In the genomic region with DNA sequence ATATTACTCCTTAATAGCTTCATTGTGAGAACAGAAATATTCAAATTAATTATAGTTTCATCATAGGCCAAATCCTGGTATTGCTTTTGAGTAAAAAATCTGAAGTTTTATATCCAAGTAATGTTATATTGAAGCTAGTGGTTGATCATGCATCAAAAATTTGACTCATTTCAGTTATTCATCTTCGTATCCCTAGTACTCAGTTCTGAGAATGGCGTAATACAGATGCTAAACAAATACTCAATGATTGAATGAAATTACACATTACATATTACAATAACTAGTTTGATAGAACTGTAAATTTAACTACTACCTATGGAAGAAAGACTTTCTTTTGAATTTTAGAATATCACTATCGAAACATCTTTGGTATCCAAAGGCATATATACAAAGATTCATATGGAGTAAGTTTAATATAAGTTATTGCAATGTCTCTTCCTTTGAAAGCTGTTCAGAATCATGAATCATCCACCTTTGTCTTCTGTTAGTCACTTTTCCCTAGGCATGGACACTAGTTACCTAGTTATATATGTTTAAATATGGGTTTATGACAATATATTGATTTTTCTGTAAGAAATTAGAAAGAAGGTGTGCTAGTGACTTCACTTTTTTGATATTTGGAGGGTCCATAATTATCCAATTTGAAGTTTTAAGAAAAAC, we compare ENCODE assay signal across 1 cellular context.
TF ChIP-seq lines count a peak whose summit lies in the region.

No MANE protein-coding gene starts in this region.

TF ChIP-seq in GM23338, 12 proteins besides CTCF, POLR2A, EP300 and RAD21 (continued from another document):
- TF ChIP-seq ETS1 (IDR thresholded peaks at IDR 0.05) (no peak), POLR2AphosphoS5 (IDR thresholded peaks at IDR 0.05; ENCODE audit: low read depth) (no peak), JUNB (IDR thresholded peaks at IDR 0.05; ENCODE audit: unreplicated experiment) (no peak), STAT1 (IDR thresholded peaks at IDR 0.05; ENCODE audit: unreplicated experiment) (no peak), ZNF114 (CRISPR knock-in tag; IDR thresholded peaks at IDR 0.05) (no peak)
- TF ChIP-seq, protein P1, sequence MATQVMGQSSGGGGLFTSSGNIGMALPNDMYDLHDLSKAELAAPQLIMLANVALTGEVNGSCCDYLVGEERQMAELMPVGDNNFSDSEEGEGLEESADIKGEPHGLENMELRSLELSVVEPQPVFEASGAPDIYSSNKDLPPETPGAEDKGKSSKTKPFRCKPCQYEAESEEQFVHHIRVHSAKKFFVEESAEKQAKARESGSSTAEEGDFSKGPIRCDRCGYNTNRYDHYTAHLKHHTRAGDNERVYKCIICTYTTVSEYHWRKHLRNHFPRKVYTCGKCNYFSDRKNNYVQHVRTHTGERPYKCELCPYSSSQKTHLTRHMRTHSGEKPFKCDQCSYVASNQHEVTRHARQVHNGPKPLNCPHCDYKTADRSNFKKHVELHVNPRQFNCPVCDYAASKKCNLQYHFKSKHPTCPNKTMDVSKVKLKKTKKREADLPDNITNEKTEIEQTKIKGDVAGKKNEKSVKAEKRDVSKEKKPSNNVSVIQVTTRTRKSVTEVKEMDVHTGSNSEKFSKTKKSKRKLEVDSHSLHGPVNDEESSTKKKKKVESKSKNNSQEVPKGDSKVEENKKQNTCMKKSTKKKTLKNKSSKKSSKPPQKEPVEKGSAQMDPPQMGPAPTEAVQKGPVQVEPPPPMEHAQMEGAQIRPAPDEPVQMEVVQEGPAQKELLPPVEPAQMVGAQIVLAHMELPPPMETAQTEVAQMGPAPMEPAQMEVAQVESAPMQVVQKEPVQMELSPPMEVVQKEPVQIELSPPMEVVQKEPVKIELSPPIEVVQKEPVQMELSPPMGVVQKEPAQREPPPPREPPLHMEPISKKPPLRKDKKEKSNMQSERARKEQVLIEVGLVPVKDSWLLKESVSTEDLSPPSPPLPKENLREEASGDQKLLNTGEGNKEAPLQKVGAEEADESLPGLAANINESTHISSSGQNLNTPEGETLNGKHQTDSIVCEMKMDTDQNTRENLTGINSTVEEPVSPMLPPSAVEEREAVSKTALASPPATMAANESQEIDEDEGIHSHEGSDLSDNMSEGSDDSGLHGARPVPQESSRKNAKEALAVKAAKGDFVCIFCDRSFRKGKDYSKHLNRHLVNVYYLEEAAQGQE (IDR thresholded peaks at IDR 0.05; ENCODE audit: unreplicated experiment), result no peak
TF ChIP-seq in GM23338: peak in this region for 0.
